In the genomic region with DNA sequence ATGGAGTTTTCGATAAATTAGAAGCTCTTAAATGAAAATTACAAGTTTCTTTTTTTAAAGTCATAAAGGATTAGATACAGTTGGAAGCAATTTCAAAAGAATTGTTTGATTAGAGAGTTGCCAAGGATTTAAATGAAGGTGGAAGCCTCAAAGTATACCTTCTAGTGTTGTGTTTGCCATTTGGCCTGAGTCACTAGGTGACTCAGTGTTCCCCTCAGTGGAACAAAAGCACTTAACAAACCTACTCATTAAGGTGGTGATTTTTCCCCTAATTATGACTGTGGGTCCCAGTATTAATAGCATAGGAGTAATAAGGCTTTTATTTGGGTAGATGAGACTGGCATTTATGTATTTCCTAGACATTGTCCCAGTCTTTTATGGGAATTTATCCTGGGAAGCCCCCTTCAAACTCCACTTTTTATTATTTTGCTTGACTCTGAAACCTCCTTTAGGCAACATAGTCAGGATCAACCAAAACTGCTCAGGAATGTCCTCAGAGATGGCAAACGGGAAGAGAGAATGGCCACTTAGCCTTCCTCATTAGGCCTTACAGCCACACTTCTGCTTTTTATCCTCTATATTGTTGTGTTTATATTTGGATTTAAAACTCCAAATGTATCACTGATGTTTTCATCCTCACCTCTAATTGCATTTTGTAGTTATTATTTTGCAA, we compare ENCODE assay signal across 7 cellular contexts.
A peak's percentile ranks its signal among the peaks of the same experiment; 100 is the strongest.
DNase-seq lines count a peak whose midpoint lies in the region; ATAC-seq, FAIRE-seq and TF ChIP-seq lines count a peak whose summit lies in the region.

No MANE protein-coding gene starts in this region.

- H2AK5ac ChIP-seq in trophoblast cell (ENCODE audit: low read length): no peak overlapping the region

- H3K4me1 ChIP-seq in GM12878 (ENCODE audit: control insufficient read depth, insufficient read depth, low read length): peaks cover 4% of the 10 kb centered on the region; the same call in 1 of the 2 replicates
- H3K4me1 ChIP-seq in trophoblast cell (ENCODE audit: control insufficient read depth in 1 of 2, insufficient read depth in 2 of 2, low read length in 2 of 2): peaks cover 3 to 10% of the 10 kb centered on the region in 2 experiments

- DNase-seq in GM12878 (ENCODE audit: low read depth, low spot score) (no peak), trophoblast cell (no peak), RKO (ENCODE audit: low spot score) (no peak)
- no peak for DNase-seq in CD4-positive, alpha-beta T cell

- ATAC-seq in GM19452 (IDR thresholded peaks at IDR 0.05; ENCODE audit: unreplicated experiment) (peak; percentile 25), GM12878 (peak; percentile 58), GM18867 (IDR thresholded peaks at IDR 0.05; ENCODE audit: unreplicated experiment) (no peak)
- ATAC-seq in CD4-positive, alpha-beta T cell (ENCODE audit: poor library complexity): no peak

- H2BK12ac ChIP-seq in trophoblast cell (ENCODE audit: low read length): no peak overlapping the region

- H3K4me3 ChIP-seq in GM12878 (no peak overlapping the region), trophoblast cell (ENCODE audit: low read depth, low read length) (no peak overlapping the region)

- no peak overlapping the region for H3K14ac ChIP-seq in trophoblast cell (ENCODE audit: low read length)

- POLR2A ChIA-PET in GM12878 (lab: Charles Lee): no interaction called here
- POLR2A ChIA-PET in CD4-positive, alpha-beta T cell (lab: Charles Lee): no interaction called here

- no peak overlapping the region for H3K27ac Mint-ChIP-seq in CD4-positive, alpha-beta T cell

- intact Hi-C loops in GM12878 (cut with micrococcal nuclease; ENCODE audit: unreplicated experiment): no loop called here
- intact Hi-C loops in CD4-positive, alpha-beta T cell (cut with DNase I, micrococcal nuclease): no loop called here

- H2BK5ac ChIP-seq in trophoblast cell (ENCODE audit: low read depth, low read length, poor library complexity): peak overlapping the region; percentile 79

- TF ChIP-seq RAD21 in Ishikawa (IDR thresholded peaks at IDR 0.05; ENCODE audit: low read depth) (no peak), GM12878 (IDR thresholded peaks at IDR 0.05; ENCODE audit: insufficient read depth, low read depth, low read length) (no peak)

- H3K4me2 ChIP-seq in GM12878 (ENCODE audit: control insufficient read depth, insufficient read depth): no peak overlapping the region
- no peak overlapping the region for H3K4me2 ChIP-seq in trophoblast cell (ENCODE audit: low read length)

- no peak overlapping the region for H3K23ac ChIP-seq in trophoblast cell (ENCODE audit: low read length)

- no peak overlapping the region for H3K4ac ChIP-seq in trophoblast cell (ENCODE audit: low read depth, low read length)

- H2AFZ ChIP-seq in GM12878 (ENCODE audit: control insufficient read depth, low read depth, low read length) (no peak overlapping the region), trophoblast cell (ENCODE audit: insufficient read depth, low read length, poor library complexity) (no peak overlapping the region)

- TF ChIP-seq POLR2A in GM12878 (IDR thresholded peaks at IDR 0.05; ENCODE audit: low read depth, low read length): no peak

- 94% methylated on average over 2 of the region's 2 CpGs for WGBS in GM12878 (ENCODE audit: insufficient coverage, insufficient replicate concordance, low lambda C conversion rate, missing lambda C conversion rate)
- WGBS in trophoblast cell (ENCODE audit: extremely low coverage, insufficient coverage, insufficient read length): no CpG with 5 or more reads among the region's 2 CpGs

- no peak for TF ChIP-seq CTCF in GM12878 (IDR thresholded peaks at IDR 0.05 in 2 of 3, conservative IDR thresholded peaks at IDR 0.05 in 1 of 3; ENCODE audit: control insufficient read depth in 2 of 3, extremely low read depth in 1 of 3, insufficient read depth in 1 of 3, low read depth in 3 of 3, low read length in 3 of 3)
- no peak for TF ChIP-seq CTCF in CD4-positive, alpha-beta T cell (IDR thresholded peaks at IDR 0.05)

- H3K9ac ChIP-seq in GM12878 (ENCODE audit: control insufficient read depth, insufficient read depth, low read length) (no peak overlapping the region), trophoblast cell (ENCODE audit: low read length) (no peak overlapping the region)

- peaks cover 5% of the 10 kb centered on the region for H3K79me1 ChIP-seq in trophoblast cell (ENCODE audit: low read length)

- no peak for TF ChIP-seq EP300 in Ishikawa (IDR thresholded peaks at IDR 0.05; ENCODE audit: borderline replicate concordance)
- no peak for TF ChIP-seq EP300 in GM12878 (IDR thresholded peaks at IDR 0.05; ENCODE audit: borderline replicate concordance in 1 of 2, control insufficient read depth in 1 of 2, low read depth in 2 of 2, low read length in 2 of 2)

- no peaks in the 10 kb centered on the region for H4K20me1 ChIP-seq in GM12878 (ENCODE audit: control insufficient read depth, insufficient read depth)

- no peak overlapping the region for H4K12ac ChIP-seq in trophoblast cell (ENCODE audit: low read depth, low read length)

- RAD21 ChIA-PET in GM12878 (lab: Charles Lee; ENCODE audit: unreplicated experiment): no interaction called here

- no peak overlapping the region for H3K18ac ChIP-seq in trophoblast cell (ENCODE audit: low read length)

- H2BK120ac ChIP-seq in trophoblast cell (ENCODE audit: insufficient read depth, low read length, poor library complexity): peak overlapping the region; percentile 62

- H3K4me3 Mint-ChIP-seq in CD4-positive, alpha-beta T cell: no peak overlapping the region

- no peak overlapping the region for H4K91ac ChIP-seq in trophoblast cell (ENCODE audit: low read depth, low read length)

- H3K27me3 Mint-ChIP-seq in CD4-positive, alpha-beta T cell: no peaks in the 10 kb centered on the region

- H3K9me3 Mint-ChIP-seq in CD4-positive, alpha-beta T cell: peaks cover 9% of the 10 kb centered on the region

- H3K27me3 ChIP-seq in GM12878 (replicated peaks in 1 of 2; ENCODE audit: control insufficient read depth in 2 of 2, insufficient read depth in 2 of 2, low read length in 1 of 2) (no peaks in the 10 kb centered on the region), trophoblast cell (ENCODE audit: insufficient read depth, low read length) (no peaks in the 10 kb centered on the region)
- no peaks in the 10 kb centered on the region for H3K27me3 ChIP-seq in CD4-positive, alpha-beta T cell (ENCODE audit: control insufficient read depth, insufficient read depth, low read length)

- peaks cover 88% of the 10 kb centered on the region for H3K36me3 Mint-ChIP-seq in CD4-positive, alpha-beta T cell (ENCODE audit: low read depth)

- no peaks in the 10 kb centered on the region for H3K79me2 ChIP-seq in GM12878 (ENCODE audit: control insufficient read depth, insufficient read depth, low read length)
- H3K79me2 ChIP-seq in trophoblast cell (ENCODE audit: control insufficient read depth, insufficient read depth, low read length, poor library complexity): no peaks in the 10 kb centered on the region

- H3K4me1 Mint-ChIP-seq in CD4-positive, alpha-beta T cell (ENCODE audit: low read depth): no peaks in the 10 kb centered on the region

- no peak for FAIRE-seq in GM12878 (lab: Jason Lieb, UNC)

- no peak overlapping the region for H3K27ac ChIP-seq in GM12878 (ENCODE audit: control insufficient read depth, insufficient read depth)
- peak overlapping the region; percentile 87 for H3K27ac ChIP-seq in trophoblast cell (ENCODE audit: low read depth, low read length)
- no peak overlapping the region for H3K27ac ChIP-seq in CD4-positive, alpha-beta T cell (ENCODE audit: low read depth, low read length)

- SMC1A ChIA-PET in GM12878 (lab: Charles Lee; ENCODE audit: uncharacterized antibody, unreplicated experiment): no interaction called here

- H3K36me3 ChIP-seq in GM12878 (ENCODE audit: control insufficient read depth in 2 of 2, insufficient read depth in 2 of 2, low read length in 1 of 2) (no peaks in the 10 kb centered on the region), trophoblast cell (ENCODE audit: control insufficient read depth in 1 of 2, insufficient read depth in 2 of 2, low read length in 2 of 2) (peaks cover 0 to 2% of the 10 kb centered on the region in 2 experiments)

- no peak overlapping the region for H4K8ac ChIP-seq in trophoblast cell (ENCODE audit: low read depth, low read length)

- in situ Hi-C loops in GM12878 (cut with MboI): no loop called here

- CTCF ChIA-PET in GM12878 (lab: Yijun Ruan, JAX): interaction anchor here (1.2 kb wide), 1 partner anchor 206 kb away, joined by 3 read pairs; no protein-coding TSS in a partner anchor
- CTCF ChIA-PET in CD4-positive, alpha-beta T cell (lab: Charles Lee): no interaction called here

- no peaks in the 10 kb centered on the region; the same call in 2 of the 3 replicates for H3K9me3 ChIP-seq in GM12878 (replicated peaks; ENCODE audit: control insufficient read depth, insufficient read depth, low read length)
- H3K9me3 ChIP-seq in trophoblast cell (ENCODE audit: insufficient read depth, low read depth, low read length): no peaks in the 10 kb centered on the region
- peaks cover 3% of the 10 kb centered on the region for H3K9me3 ChIP-seq in CD4-positive, alpha-beta T cell (ENCODE audit: control insufficient read depth, low read length)

- no TSS peak for BruUV-seq in GM12878 (replicated peaks; lab: Mats Ljungman, UMichigan)

TF ChIP-seq in Ishikawa, 13 proteins besides CTCF, POLR2A, EP300 and RAD21:
- no peak for TF ChIP-seq TEAD4 (IDR thresholded peaks at IDR 0.05)
- TF ChIP-seq TCF12 (IDR thresholded peaks at IDR 0.05; ENCODE audit: low read depth): no peak
- TF ChIP-seq FOXM1 (IDR thresholded peaks at IDR 0.05; ENCODE audit: borderline replicate concordance, low read depth): no peak
- TF ChIP-seq CEBPB (IDR thresholded peaks at IDR 0.05): no peak
- TF ChIP-seq YY1 (IDR thresholded peaks at IDR 0.05; ENCODE audit: low read depth): no peak
- peak; percentile 31; the same call in 1 of the 2 replicates for TF ChIP-seq NFIC (IDR thresholded peaks at IDR 0.05)
- no peak for TF ChIP-seq ZBTB7A (IDR thresholded peaks at IDR 0.05; ENCODE audit: low read depth)

TF ChIP-seq in GM12878, 131 proteins besides CTCF, POLR2A, EP300 and RAD21 (continues in another document):
- peak in 1 of 2 experiments; percentile 8; a peak in 1 of 4 replicates for TF ChIP-seq IKZF2 (IDR thresholded peaks at IDR 0.05)
- TF ChIP-seq BACH1 (IDR thresholded peaks at IDR 0.05; ENCODE audit: borderline replicate concordance): no peak
- TF ChIP-seq PAX8 (IDR thresholded peaks at IDR 0.05): no peak
- TF ChIP-seq SPI1 (IDR thresholded peaks at IDR 0.05; ENCODE audit: borderline replicate concordance, insufficient read depth, low read depth, low read length): peak; percentile 65; the same call in 1 of the 2 replicates

Comparison
In these comparisons a context has a peak if more than half of its experiments do, and no peak if none do; other contexts are left out.
1. ATAC-seq: peak in GM19452 (single experiment) and GM12878 (single experiment); none in CD4-positive, alpha-beta T cell (single experiment) and GM18867 (single experiment).